9 cellular contexts compared by ENCODE assay signal in genomic region chr22:47202819-47203553, GRCh38.
"Had no signal": no experiment of that assay in that cellular context is flagged by ENCODE, and none has a peak within 500 bp of the region (broad histone marks: within the 10 kb centered on the region; RNA-seq: fewer than 3 reads in every experiment).

No MANE protein-coding gene starts in this region.

- H3K9me3 Mint-ChIP-seq: activated CD4-positive, alpha-beta memory T cell treated with anti-CD3 and anti-CD28 coated beads for 36 hours; activated naive CD4-positive, alpha-beta T cell treated with anti-CD3 and anti-CD28 coated beads, Interleukin-2, amount 50 U/mL, for 24 hours; naive thymus-derived CD4-positive, alpha-beta T cell had no signal

- H3K27ac Mint-ChIP-seq: activated CD4-positive, alpha-beta memory T cell treated with anti-CD3 and anti-CD28 coated beads for 36 hours; activated naive CD4-positive, alpha-beta T cell treated with anti-CD3 and anti-CD28 coated beads, Interleukin-2, amount 50 U/mL, for 24 hours; progenitor cell of endocrine pancreas had no signal

- H3K36me3 Mint-ChIP-seq: activated CD4-positive, alpha-beta memory T cell treated with anti-CD3 and anti-CD28 coated beads for 36 hours; activated naive CD4-positive, alpha-beta T cell treated with anti-CD3 and anti-CD28 coated beads, Interleukin-2, amount 50 U/mL, for 24 hours; naive thymus-derived CD4-positive, alpha-beta T cell had no signal

- DNase-seq: activated CD4-positive, alpha-beta memory T cell treated with anti-CD3 and anti-CD28 coated beads for 36 hours; islet precursor cell; mucosa of descending colon; naive thymus-derived CD4-positive, alpha-beta T cell; SK-N-SH; T-helper 1 cell; upper lobe of right lung had no signal

- H3K4me1 Mint-ChIP-seq: activated naive CD4-positive, alpha-beta T cell treated with anti-CD3 and anti-CD28 coated beads, Interleukin-2, amount 50 U/mL, for 24 hours; naive thymus-derived CD4-positive, alpha-beta T cell had no signal

- H3K4me3 Mint-ChIP-seq: activated CD4-positive, alpha-beta memory T cell treated with anti-CD3 and anti-CD28 coated beads for 36 hours; activated naive CD4-positive, alpha-beta T cell treated with anti-CD3 and anti-CD28 coated beads, Interleukin-2, amount 50 U/mL, for 24 hours; naive thymus-derived CD4-positive, alpha-beta T cell had no signal

- H3K27me3 Mint-ChIP-seq: activated CD4-positive, alpha-beta memory T cell treated with anti-CD3 and anti-CD28 coated beads for 36 hours; activated naive CD4-positive, alpha-beta T cell treated with anti-CD3 and anti-CD28 coated beads, Interleukin-2, amount 50 U/mL, for 24 hours; progenitor cell of endocrine pancreas had no signal
